Comparison of ENCODE assay signal across 11 cellular contexts in the genomic region with DNA sequence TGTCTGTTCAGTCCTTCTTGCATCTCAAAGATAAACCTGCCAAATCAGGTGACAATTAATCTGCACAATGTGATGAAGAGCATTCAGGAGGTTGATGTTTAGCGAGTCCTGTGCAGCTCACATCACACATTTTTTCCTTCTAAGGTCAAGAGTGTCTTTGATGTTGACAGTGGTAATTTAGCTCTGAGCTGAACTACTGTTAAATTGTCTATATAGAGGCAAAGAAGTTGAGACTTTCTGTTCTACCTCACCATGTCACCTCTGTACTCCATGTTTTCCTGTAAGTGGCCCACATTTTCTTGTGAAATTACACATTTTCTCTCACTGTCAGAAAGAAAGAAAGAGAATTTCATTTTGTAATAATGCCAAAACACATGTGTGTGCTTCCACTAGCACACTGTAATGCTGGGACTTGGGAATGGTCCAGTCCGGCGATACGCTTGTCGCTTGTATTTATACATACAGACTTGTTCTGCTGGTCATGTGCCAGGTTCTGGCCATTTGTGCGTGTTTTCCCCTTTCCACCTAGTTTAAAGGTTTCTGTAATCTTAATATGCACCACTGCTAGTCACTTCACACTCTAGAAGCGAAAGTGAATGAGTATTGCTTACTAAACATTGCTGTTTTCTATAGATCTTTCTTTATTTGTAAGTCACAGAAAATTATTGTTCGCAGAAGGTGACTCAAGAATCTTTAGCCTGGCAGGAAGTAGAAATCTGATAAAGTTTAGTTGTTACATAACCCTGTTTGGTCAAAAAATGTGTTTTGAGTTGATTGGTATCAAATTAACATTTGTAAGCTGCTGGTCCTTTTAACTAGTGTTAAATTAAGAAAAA.
DNase-seq lines count a peak whose midpoint lies in the region; ATAC-seq and TF ChIP-seq lines count a peak whose summit lies in the region.
"Had no signal": no experiment of that assay in that cellular context is flagged by ENCODE, and none has a peak within 500 bp of the region (broad histone marks: within the 10 kb centered on the region; RNA-seq: fewer than 3 reads in every experiment).

No MANE protein-coding gene starts in this region.

- no peak overlapping the region for H2AFZ ChIP-seq in neuronal stem cell (ENCODE audit: low read length)

- no peak overlapping the region for H3K14ac ChIP-seq in neuronal stem cell (ENCODE audit: low read length)

- no peak overlapping the region for H3K23ac ChIP-seq in neuronal stem cell (ENCODE audit: low read depth, low read length, poor library complexity)

- no peak overlapping the region for H2BK12ac ChIP-seq in neuronal stem cell (ENCODE audit: low read length)

- no peak overlapping the region for H3K18ac ChIP-seq in neuronal stem cell (ENCODE audit: low read length)

- WGBS in neuronal stem cell (ENCODE audit: extremely low coverage in 2 of 2, insufficient read length in 2 of 2, insufficient replicate concordance in 1 of 2), 2 donors, result no CpG with 5 or more reads among the region's 8 CpGs

- H3K4me2 ChIP-seq in skeletal muscle satellite cell (ENCODE audit: low read length) (peak overlapping the region; percentile 81), neuronal stem cell (ENCODE audit: insufficient read depth, low read length, poor library complexity, severe bottlenecking) (no peak overlapping the region)

- H3K9me3 ChIP-seq in skeletal muscle satellite cell (replicated peaks; ENCODE audit: low read length) (no peaks in the 10 kb centered on the region), neuronal stem cell (replicated peaks in 1 of 2; ENCODE audit: control insufficient read depth in 2 of 2, insufficient read depth in 1 of 2, low read depth in 1 of 2, low read length in 2 of 2) (peaks cover 0 to 23% of the 10 kb centered on the region in 2 donors)
- H3K9me3 ChIP-seq: tibial artery had no signal

- no peak overlapping the region for H4K8ac ChIP-seq in neuronal stem cell (ENCODE audit: low read depth, low read length)

- peak overlapping the region; percentile 56 for H3K4me3 ChIP-seq in skeletal muscle satellite cell (ENCODE audit: low read length)
- no peak overlapping the region for H3K4me3 ChIP-seq in neuronal stem cell (ENCODE audit: low read length in 2 of 2)
- H3K4me3 ChIP-seq: tibial artery had no signal

- H2AK5ac ChIP-seq in neuronal stem cell (ENCODE audit: low read depth, low read length), result no peak overlapping the region

- H3K27ac ChIP-seq in VCaP (peak overlapping the region; percentile 3; the same call in 1 of the 2 replicates), neuronal stem cell (replicated peaks; ENCODE audit: low read length) (no peak overlapping the region)
- H3K27ac ChIP-seq: tibial artery had no signal

- H3K36me3 ChIP-seq in skeletal muscle satellite cell (ENCODE audit: insufficient read depth, low read length) (no peaks in the 10 kb centered on the region), neuronal stem cell (replicated peaks in 1 of 2; ENCODE audit: control insufficient read depth in 2 of 2, insufficient read depth in 2 of 2, low read length in 2 of 2) (peaks cover 0 to 42% of the 10 kb centered on the region in 2 donors)
- H3K36me3 ChIP-seq: tibial artery had no signal

- no peaks in the 10 kb centered on the region for H3K27me3 ChIP-seq in skeletal muscle satellite cell (ENCODE audit: control insufficient read depth, insufficient read depth, low read length)
- no peaks in the 10 kb centered on the region for H3K27me3 ChIP-seq in neuronal stem cell (ENCODE audit: control insufficient read depth in 3 of 3, insufficient read depth in 3 of 3, low read depth in 1 of 3, low read length in 3 of 3)
- H3K27me3 ChIP-seq: tibial artery had no signal

- no peak overlapping the region for H2BK5ac ChIP-seq in neuronal stem cell (ENCODE audit: low read length)

- H2BK120ac ChIP-seq in neuronal stem cell (ENCODE audit: low read depth, low read length), result no peak overlapping the region

- H3K9ac ChIP-seq in skeletal muscle satellite cell (ENCODE audit: low read depth, low read length) (no peak overlapping the region), neuronal stem cell (ENCODE audit: low read depth, low read length, poor library complexity) (no peak overlapping the region)

- no peak for TF ChIP-seq CTCF in VCaP (conservative IDR thresholded peaks at IDR 0.05)

- H3K4me1 ChIP-seq in skeletal muscle satellite cell (ENCODE audit: control insufficient read depth, insufficient read depth, low read length), result peaks cover 12% of the 10 kb centered on the region
- H3K4me1 ChIP-seq in neuronal stem cell (ENCODE audit: control insufficient read depth in 2 of 2, insufficient read depth in 1 of 2, low read depth in 1 of 2, low read length in 2 of 2), result peaks cover 10 to 19% of the 10 kb centered on the region in 2 donors
- H3K4me1 ChIP-seq: tibial artery had no signal

- ATAC-seq in GM18907 (IDR thresholded peaks at IDR 0.05; ENCODE audit: unreplicated experiment) (peak; percentile 43), HG02973 (IDR thresholded peaks at IDR 0.05; ENCODE audit: unreplicated experiment) (no peak)

- H3K4ac ChIP-seq in neuronal stem cell (ENCODE audit: low read length), result no peak overlapping the region

- H4K91ac ChIP-seq in neuronal stem cell (ENCODE audit: low read depth, low read length, poor library complexity), result no peak overlapping the region

- no peaks in the 10 kb centered on the region for H3K79me1 ChIP-seq in neuronal stem cell (ENCODE audit: low read depth, low read length)

- no peak overlapping the region for H2BK15ac ChIP-seq in neuronal stem cell (ENCODE audit: low read length)

- DNase-seq in glomerular endothelial cell (ENCODE audit: extremely low read depth, low read depth, low spot score) (peak; percentile 36), putamen (ENCODE audit: low spot score) (no peak), neuronal stem cell (ENCODE audit: low spot score) (no peak), activated T-cell treated with anti-CD3 and anti-CD28 coated beads for 4 hours (no peak)
- DNase-seq: NCI-H1694, SHP77, tibial artery had no signal
